In the genomic region with DNA sequence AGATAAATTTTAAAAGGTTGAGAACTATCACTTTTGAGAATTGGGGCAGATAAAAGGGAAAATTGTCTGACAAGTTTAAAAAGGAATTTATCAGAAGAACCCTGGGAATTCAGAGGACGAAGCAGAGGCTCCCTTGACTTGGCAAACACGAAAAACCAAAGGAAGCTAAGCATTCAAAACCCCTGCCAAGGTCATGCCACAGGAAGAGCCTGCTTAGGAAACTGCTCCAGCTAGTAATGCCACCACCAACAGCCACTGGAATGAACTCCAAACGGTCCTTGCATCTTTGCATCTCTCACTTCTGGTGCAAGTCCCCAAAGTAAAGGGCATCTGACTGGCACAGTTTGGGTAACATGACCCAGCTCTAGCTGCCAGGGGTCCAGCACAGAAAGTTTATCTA, we compare ENCODE assay signal across 10 cellular contexts. TPM values are rescaled to one million over a fixed set of nuclear protein-coding genes. Genes with fewer than 3 reads are reported as not detected.
DNase-seq lines count a peak whose midpoint lies in the region; ATAC-seq and TF ChIP-seq lines count a peak whose summit lies in the region.
"Had no signal": no experiment of that assay in that cellular context is flagged by ENCODE, and none has a peak within 500 bp of the region (broad histone marks: within the 10 kb centered on the region; RNA-seq: fewer than 3 reads in every experiment).

No MANE protein-coding gene starts in this region.

- no peak overlapping the region for H3K9ac ChIP-seq in trophoblast cell (ENCODE audit: low read length)

- peaks cover 83% of the 10 kb centered on the region for H3K4me1 Mint-ChIP-seq in CD4-positive, alpha-beta T cell (ENCODE audit: low read depth)

- no peak overlapping the region for H2BK12ac ChIP-seq in trophoblast cell (ENCODE audit: low read length)

- no peaks in the 10 kb centered on the region for H3K79me1 ChIP-seq in trophoblast cell (ENCODE audit: low read length)

- no peak overlapping the region for H2BK120ac ChIP-seq in trophoblast cell (ENCODE audit: insufficient read depth, low read length, poor library complexity)

- intact Hi-C loops in CD4-positive, alpha-beta T cell (cut with DNase I, micrococcal nuclease), result no loop called here

- H3K36me3 ChIP-seq in MG63 (peaks cover 4% of the 10 kb centered on the region; the same call in 1 of the 2 replicates), trophoblast cell (ENCODE audit: control insufficient read depth in 1 of 2, insufficient read depth in 2 of 2, low read length in 2 of 2) (peaks cover 0 to 3% of the 10 kb centered on the region in 2 experiments)
- H3K36me3 ChIP-seq: Peyer's patch had no signal

- no peak for DNase-seq in CD4-positive, alpha-beta T cell
- DNase-seq in MG63, result peak; percentile 56
- DNase-seq in fibroblast of mammary gland (ENCODE audit: low read depth), result peak; percentile 16
- no peak for DNase-seq in trophoblast cell
- DNase-seq in NCI-H748 treated with DMSO at 0.1 percent for 48 hours (lab: John Stamatoyannopoulos, UW), result no peak
- DNase-seq: activated CD4-positive, alpha-beta T cell treated with anti-CD3 and anti-CD28 coated beads, Interleukin-2, amount 10 ng/mL, durations not matched to agents 24 days and 14 days; Peyer's patch had no signal

- no CpG with 5 or more reads among the region's 3 CpGs for WGBS in trophoblast cell (ENCODE audit: extremely low coverage, insufficient coverage, insufficient read length)

- no peak overlapping the region for H3K18ac ChIP-seq in trophoblast cell (ENCODE audit: low read length)

- no peak overlapping the region for H2AK5ac ChIP-seq in trophoblast cell (ENCODE audit: low read length)

- H3K4ac ChIP-seq in trophoblast cell (ENCODE audit: low read depth, low read length), result peak overlapping the region; percentile 91

- no peak overlapping the region for H4K8ac ChIP-seq in trophoblast cell (ENCODE audit: low read depth, low read length)

- peaks cover 13% of the 10 kb centered on the region for H3K36me3 Mint-ChIP-seq in CD4-positive, alpha-beta T cell (ENCODE audit: low read depth)

- POLR2A ChIA-PET in CD4-positive, alpha-beta T cell (lab: Charles Lee), result interaction anchor here (1.5 kb wide), 1 partner anchor 8 kb away, joined by 6 read pairs; no protein-coding TSS in a partner anchor

- H3K23ac ChIP-seq in trophoblast cell (ENCODE audit: low read length), result no peak overlapping the region

- no peak for TF ChIP-seq CTCF in CD4-positive, alpha-beta T cell (IDR thresholded peaks at IDR 0.05)
- TF ChIP-seq CTCF in fibroblast of mammary gland (conservative IDR thresholded peaks at IDR 0.05; ENCODE audit: control insufficient read depth, insufficient read depth, low read depth, low read length), result no peak

- H3K27me3 ChIP-seq in CD4-positive, alpha-beta T cell (ENCODE audit: control insufficient read depth, insufficient read depth, low read length), result no peaks in the 10 kb centered on the region
- H3K27me3 ChIP-seq in MG63 (no peaks in the 10 kb centered on the region), trophoblast cell (ENCODE audit: insufficient read depth, low read length) (no peaks in the 10 kb centered on the region)
- H3K27me3 ChIP-seq: Peyer's patch had no signal

- no peak overlapping the region for H2BK5ac ChIP-seq in trophoblast cell (ENCODE audit: low read depth, low read length, poor library complexity)

- peaks cover 2 to 6% of the 10 kb centered on the region in 2 experiments for H3K4me1 ChIP-seq in trophoblast cell (ENCODE audit: control insufficient read depth in 1 of 2, insufficient read depth in 2 of 2, low read length in 2 of 2)

- H3K9me3 ChIP-seq in CD4-positive, alpha-beta T cell (ENCODE audit: control insufficient read depth, low read length), result no peaks in the 10 kb centered on the region
- H3K9me3 ChIP-seq in MG63 (no peaks in the 10 kb centered on the region), trophoblast cell (ENCODE audit: insufficient read depth, low read depth, low read length) (no peaks in the 10 kb centered on the region)
- H3K9me3 ChIP-seq: Peyer's patch had no signal

- H4K91ac ChIP-seq in trophoblast cell (ENCODE audit: low read depth, low read length), result no peak overlapping the region

- no peak overlapping the region for H2AFZ ChIP-seq in trophoblast cell (ENCODE audit: insufficient read depth, low read length, poor library complexity)

- no peak overlapping the region for H4K12ac ChIP-seq in trophoblast cell (ENCODE audit: low read depth, low read length)

- ATAC-seq in CD4-positive, alpha-beta T cell (ENCODE audit: poor library complexity), result no peak
- ATAC-seq in HG02981 (IDR thresholded peaks at IDR 0.05; ENCODE audit: unreplicated experiment) (no peak), GM18498 (IDR thresholded peaks at IDR 0.05; ENCODE audit: unreplicated experiment) (no peak), HG03565 (IDR thresholded peaks at IDR 0.05; ENCODE audit: unreplicated experiment) (no peak)

- peak overlapping the region; percentile 39 for H3K27ac Mint-ChIP-seq in CD4-positive, alpha-beta T cell
- H3K27ac Mint-ChIP-seq: activated CD4-positive, alpha-beta T cell treated with anti-CD3 and anti-CD28 coated beads, Interleukin-2, amount 10 ng/mL, durations not matched to agents 24 days and 14 days had no signal

- no peak overlapping the region for H3K27ac ChIP-seq in CD4-positive, alpha-beta T cell (ENCODE audit: low read depth, low read length)
- no peak overlapping the region for H3K27ac ChIP-seq in trophoblast cell (ENCODE audit: low read depth, low read length)

- no peak overlapping the region for H3K4me2 ChIP-seq in trophoblast cell (ENCODE audit: low read length)

- no peaks in the 10 kb centered on the region for H3K9me3 Mint-ChIP-seq in CD4-positive, alpha-beta T cell
- H3K9me3 Mint-ChIP-seq: activated CD4-positive, alpha-beta T cell treated with anti-CD3 and anti-CD28 coated beads, Interleukin-2, amount 10 ng/mL, durations not matched to agents 24 days and 14 days had no signal

- H3K14ac ChIP-seq in trophoblast cell (ENCODE audit: low read length), result no peak overlapping the region

- no peaks in the 10 kb centered on the region for H3K27me3 Mint-ChIP-seq in CD4-positive, alpha-beta T cell
- H3K27me3 Mint-ChIP-seq: activated CD4-positive, alpha-beta T cell treated with anti-CD3 and anti-CD28 coated beads, Interleukin-2, amount 10 ng/mL, durations not matched to agents 24 days and 14 days had no signal

- H3K4me3 Mint-ChIP-seq in CD4-positive, alpha-beta T cell, result peak overlapping the region; percentile 38
- H3K4me3 Mint-ChIP-seq: activated CD4-positive, alpha-beta T cell treated with anti-CD3 and anti-CD28 coated beads, Interleukin-2, amount 10 ng/mL, durations not matched to agents 24 days and 14 days had no signal

- CTCF ChIA-PET in CD4-positive, alpha-beta T cell (lab: Charles Lee), result no interaction called here

- peaks cover 19% of the 10 kb centered on the region for H3K79me2 ChIP-seq in trophoblast cell (ENCODE audit: control insufficient read depth, insufficient read depth, low read length, poor library complexity)

- H3K4me3 ChIP-seq in MG63 (no peak overlapping the region), fibroblast of mammary gland (ENCODE audit: control insufficient read depth, low read depth, low read length) (no peak overlapping the region), trophoblast cell (ENCODE audit: low read depth, low read length) (no peak overlapping the region)
- H3K4me3 ChIP-seq: Peyer's patch had no signal

RNA-seq across cellular contexts. Expression of a gene that starts 7.2 kb away (rescaled TPM):
- total RNA-seq in CD4-positive, alpha-beta T cell, result 100 to 1,000 TPM; 116 to 125 TPM
- total RNA-seq in MG63 (2014; rRNA removed; shearing (Covaris generic); ENCODE audit: low replicate concordance), result 126 and 254 TPM in 2 replicates
- 69.1 and 73.8 TPM in 2 replicates for polyA plus RNA-seq in trophoblast cell (2013)

RNA-seq across cellular contexts. Expression of a gene that starts 8.9 kb away (rescaled TPM):
- total RNA-seq in CD4-positive, alpha-beta T cell, result 1 to 10 TPM; 5.6 to 6.3 TPM
- 13.7 and 21.7 TPM in 2 replicates for total RNA-seq in MG63 (2014; rRNA removed; shearing (Covaris generic); ENCODE audit: low replicate concordance)
- 41.7 and 42.5 TPM in 2 replicates for polyA plus RNA-seq in trophoblast cell (2013)

RNA-seq across cellular contexts. Expression of a gene that starts 55.3 kb away (rescaled TPM):
- total RNA-seq in CD4-positive, alpha-beta T cell, result 1 to 10 TPM; 2.1 to 2.3 TPM
- total RNA-seq in MG63 (2014; rRNA removed; shearing (Covaris generic); ENCODE audit: low replicate concordance), result not detected in 2 replicates
- polyA plus RNA-seq in trophoblast cell (2013), result 0.49 and 0.54 TPM in 2 replicates

Comparison
In these comparisons a context has a peak if more than half of its experiments do, and no peak if none do; other contexts are left out.
1. DNase-seq: peak in MG63 (single experiment) and fibroblast of mammary gland (single experiment); none in CD4-positive, alpha-beta T cell (0 of 10), trophoblast cell (0 of 2) and NCI-H748 treated with DMSO at 0.1 percent for 48 hours (single experiment).